8 cellular contexts compared by ENCODE assay signal in the genomic region with DNA sequence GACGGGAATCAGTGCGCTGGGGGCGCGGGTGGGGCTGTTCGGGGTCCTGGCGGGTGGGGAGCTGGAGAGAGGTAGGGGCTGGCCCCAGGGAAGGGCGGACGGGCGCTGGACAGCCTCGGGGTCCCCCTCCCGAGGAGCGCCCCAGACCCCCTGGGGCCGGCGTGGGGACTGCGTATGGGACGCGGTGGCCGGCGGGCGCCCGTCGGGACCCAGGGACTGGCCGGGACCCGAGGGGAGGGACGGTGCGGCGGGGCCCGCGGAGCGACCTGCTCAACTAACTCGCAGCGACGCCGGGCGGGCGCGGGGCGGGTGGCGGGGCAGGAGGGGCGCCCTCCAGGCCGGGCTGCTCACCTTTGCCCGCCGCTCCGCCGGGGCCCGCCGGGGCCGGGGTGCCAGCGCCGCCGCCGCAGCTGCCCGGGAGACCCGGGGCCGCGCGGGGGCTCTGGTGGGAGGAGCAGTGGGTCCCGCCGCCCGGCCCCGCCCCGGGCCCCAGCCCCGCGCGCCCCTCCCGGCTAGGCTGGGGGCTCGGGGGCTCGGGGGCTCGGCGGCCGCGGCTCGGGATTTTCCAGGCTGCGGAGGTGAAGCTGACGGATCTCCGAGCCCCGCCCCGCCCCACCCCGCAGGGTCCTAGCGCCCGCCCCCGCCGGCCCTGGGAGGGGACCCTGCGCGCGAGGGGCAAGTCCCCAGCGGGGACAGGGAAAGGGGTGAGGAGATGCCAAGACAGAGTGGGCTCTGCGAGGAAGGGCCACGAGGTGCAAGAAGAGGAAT. TPM values are rescaled to one million over a fixed set of nuclear protein-coding genes. Genes with fewer than 3 reads are reported as not detected.
DNase-seq lines count a peak whose midpoint lies in the region; ATAC-seq and TF ChIP-seq lines count a peak whose summit lies in the region.

No MANE protein-coding gene starts in this region.

- DNase-seq in GM12865 (ENCODE audit: low read depth) (peak; percentile 43), NB4 (ENCODE audit: low read depth) (peak; percentile 47), endothelial cell (ENCODE audit: low spot score) (peak; percentile 37), testis (peak; percentile 48), COR-L47 (lab: John Stamatoyannopoulos, UW) (no peak), NCI-H187 treated with DMSO at 0.1 percent for 48 hours (lab: John Stamatoyannopoulos, UW) (no peak)
- peak; percentile 12 for DNase-seq in activated CD8-positive, alpha-beta memory T cell treated with anti-CD3 and anti-CD28 coated beads, Interleukin-2, amount 50 U/mL, for 1 hour (ENCODE audit: extremely low read depth)
- peak; percentile 70 for DNase-seq in natural killer cell treated with Interleukin-12 subunit alpha and Interleukin-12 subunit beta and Interleukin-15 and Interleukin-18, amount 100 ng/mL, for 72 hours (ENCODE audit: low spot score)

- H3K4me1 ChIP-seq in testis: peaks cover 16% of the 10 kb centered on the region

- H3K36me3 Mint-ChIP-seq in endothelial cell (ENCODE audit: low read depth, unreplicated experiment): peaks cover 6% of the 10 kb centered on the region
- no peaks in the 10 kb centered on the region for H3K36me3 Mint-ChIP-seq in natural killer cell treated with Interleukin-12 subunit alpha and Interleukin-12 subunit beta and Interleukin-15 and Interleukin-18, amount 100 ng/mL, for 72 hours

- intact Hi-C loops in testis (cut with DNase I; ENCODE audit: low total_unique reads): no loop called here

- H3K27me3 Mint-ChIP-seq in endothelial cell (ENCODE audit: unreplicated experiment): peaks cover 13% of the 10 kb centered on the region
- no peaks in the 10 kb centered on the region for H3K27me3 Mint-ChIP-seq in natural killer cell treated with Interleukin-12 subunit alpha and Interleukin-12 subunit beta and Interleukin-15 and Interleukin-18, amount 100 ng/mL, for 72 hours

- TF ChIP-seq CTCF in GM12865 (IDR thresholded peaks at IDR 0.05; ENCODE audit: insufficient read depth, low read depth, low read length, missing control alignments) (no peak), NB4 (IDR thresholded peaks at IDR 0.05; ENCODE audit: low read depth, low read length) (no peak), endothelial cell (IDR thresholded peaks at IDR 0.05; ENCODE audit: unreplicated experiment) (no peak), testis (IDR thresholded peaks at IDR 0.05) (no peak)

- H3K4me3 ChIP-seq in GM12865 (ENCODE audit: low read depth, low read length): peak overlapping the region; percentile 44
- H3K4me3 ChIP-seq in NB4 (ENCODE audit: low read depth, low read length): no peak overlapping the region
- peak overlapping the region; percentile 61 to 62 for H3K4me3 ChIP-seq in testis

- ATAC-seq in natural killer cell treated with Interleukin-12 subunit alpha and Interleukin-12 subunit beta and Interleukin-15 and Interleukin-18, amount 100 ng/mL, for 72 hours: peak; percentile 75 to 85

- H3K9me3 ChIP-seq in testis: no peaks in the 10 kb centered on the region

- peak overlapping the region in 1 of 2 donors; percentile 41 for H3K27ac ChIP-seq in testis

- H3K4me3 Mint-ChIP-seq in endothelial cell (ENCODE audit: unreplicated experiment): peak overlapping the region; percentile 86
- H3K4me3 Mint-ChIP-seq in natural killer cell treated with Interleukin-12 subunit alpha and Interleukin-12 subunit beta and Interleukin-15 and Interleukin-18, amount 100 ng/mL, for 72 hours: peak overlapping the region; percentile 76

- TF ChIP-seq POLR2A in NB4 (IDR thresholded peaks at IDR 0.05; ENCODE audit: extremely low read depth, insufficient read length) (no peak), testis (IDR thresholded peaks at IDR 0.05) (no peak)

- H3K27ac Mint-ChIP-seq in endothelial cell (ENCODE audit: unreplicated experiment): no peak overlapping the region
- no peak overlapping the region for H3K27ac Mint-ChIP-seq in natural killer cell treated with Interleukin-12 subunit alpha and Interleukin-12 subunit beta and Interleukin-15 and Interleukin-18, amount 100 ng/mL, for 72 hours

- no peaks in the 10 kb centered on the region for H3K27me3 ChIP-seq in testis

- H3K36me3 ChIP-seq in testis (ENCODE audit: low read depth, missing control alignments): no peaks in the 10 kb centered on the region

- no peaks in the 10 kb centered on the region for H3K9me3 Mint-ChIP-seq in endothelial cell (ENCODE audit: unreplicated experiment)
- no peaks in the 10 kb centered on the region for H3K9me3 Mint-ChIP-seq in natural killer cell treated with Interleukin-12 subunit alpha and Interleukin-12 subunit beta and Interleukin-15 and Interleukin-18, amount 100 ng/mL, for 72 hours

- WGBS in testis, 2 donors: 1% methylated on average over 20 to 21 of the region's 89 CpGs

- peaks cover 14% of the 10 kb centered on the region for H3K4me1 Mint-ChIP-seq in endothelial cell (ENCODE audit: unreplicated experiment)
- H3K4me1 Mint-ChIP-seq in natural killer cell treated with Interleukin-12 subunit alpha and Interleukin-12 subunit beta and Interleukin-15 and Interleukin-18, amount 100 ng/mL, for 72 hours (ENCODE audit: low read depth in 2 of 2): peaks cover 20 to 25% of the 10 kb centered on the region in 2 donors

RNA-seq across cellular contexts. Expression of gene STARD10, which starts 12.3 kb away (rescaled TPM):
- total RNA-seq in endothelial cell (ENCODE audit: unreplicated experiment) (13.4 TPM), testis (100 to 1,000 TPM; 130 to 202 TPM)
- total RNA-seq in natural killer cell treated with Interleukin-12 subunit alpha and Interleukin-12 subunit beta and Interleukin-15 and Interleukin-18, amount 100 ng/mL, for 72 hours: 10 to 100 TPM in 1 of 2 donors, 1 to 10 TPM in 1; 9.5 to 17.8 TPM
- polyA plus RNA-seq in testis (ENCODE audit: insufficient read depth, low read depth, low replicate concordance): 379 TPM

RNA-seq across cellular contexts. Expression of gene ARAP1, which starts 29.3 kb away (rescaled TPM):
- total RNA-seq in endothelial cell (ENCODE audit: unreplicated experiment) (55.1 TPM), testis (10 to 100 TPM; 65.2 to 88.3 TPM)
- total RNA-seq in natural killer cell treated with Interleukin-12 subunit alpha and Interleukin-12 subunit beta and Interleukin-15 and Interleukin-18, amount 100 ng/mL, for 72 hours: 100 to 1,000 TPM; 206 to 220 TPM
- polyA plus RNA-seq in testis (ENCODE audit: insufficient read depth, low read depth, low replicate concordance): 46.9 TPM

RNA-seq across cellular contexts. Expression of gene ATG16L2, which starts 32.7 kb away (rescaled TPM):
- 51.0 TPM for total RNA-seq in endothelial cell (ENCODE audit: unreplicated experiment)
- 100 to 1,000 TPM in 1 of 2 donors, 10 to 100 TPM in 1; 74.7 to 113 TPM for total RNA-seq in natural killer cell treated with Interleukin-12 subunit alpha and Interleukin-12 subunit beta and Interleukin-15 and Interleukin-18, amount 100 ng/mL, for 72 hours
- 10 to 100 TPM; 33.8 to 39.5 TPM for total RNA-seq in testis
- 16.2 TPM for polyA plus RNA-seq in testis (ENCODE audit: insufficient read depth, low read depth, low replicate concordance)

Comparison
In these comparisons a context has a peak if more than half of its experiments do, and no peak if none do; other contexts are left out.
1. DNase-seq: peak in GM12865 (single experiment), NB4 (single experiment), activated CD8-positive, alpha-beta memory T cell treated with anti-CD3 and anti-CD28 coated beads, Interleukin-2, amount 50 U/mL, for 1 hour (single experiment), endothelial cell (single experiment), natural killer cell treated with Interleukin-12 subunit alpha and Interleukin-12 subunit beta and Interleukin-15 and Interleukin-18, amount 100 ng/mL, for 72 hours (single experiment) and testis (single experiment); none in COR-L47 (single experiment) and NCI-H187 treated with DMSO at 0.1 percent for 48 hours (single experiment).